ENCODE assay signal across 10 cellular contexts in genomic region chr11:109984634-109985289, GRCh38.
A peak's percentile ranks its signal among the peaks of the same experiment; 100 is the strongest.
DNase-seq lines count a peak whose midpoint lies in the region; ATAC-seq and TF ChIP-seq lines count a peak whose summit lies in the region.
"Had no signal": no experiment of that assay in that cellular context is flagged by ENCODE, and none has a peak within 500 bp of the region (broad histone marks: within the 10 kb centered on the region; RNA-seq: fewer than 3 reads in every experiment).

No MANE protein-coding gene starts in this region.

- peak in 1 of 2 experiments; percentile 22 for DNase-seq in HL-60 (ENCODE audit: low read depth in 1 of 2, low spot score in 1 of 2)
- DNase-seq in immature natural killer cell = peak; percentile 10 to 35 (median 11)
- DNase-seq in NCI-H524 (lab: John Stamatoyannopoulos, UW) = no peak
- no peak for DNase-seq in NCI-H226
- DNase-seq in hepatic stellate cell (ENCODE audit: low spot score) = no peak
- DNase-seq in RKO (ENCODE audit: low spot score) = no peak
- DNase-seq: stimulated activated CD4-positive, alpha-beta T cell treated with anti-CD3 and anti-CD28 coated beads, Interleukin-4, amount 100 ng/mL, for 1 hour had no signal

- no peak overlapping the region for H3K4me3 ChIP-seq in HL-60 (replicated peaks; ENCODE audit: insufficient read depth, low read length)
- H3K4me3 ChIP-seq: SJSA1 had no signal

- H3K9me3 Mint-ChIP-seq in immature natural killer cell = peaks cover 0 to 2% (median 0%) of the 10 kb centered on the region in 6 donors

- peaks cover 0 to 4% (median 0%) of the 10 kb centered on the region in 3 donors for H3K27me3 Mint-ChIP-seq in immature natural killer cell (ENCODE audit: low read depth in 3 of 3)

- peak; percentile 96 for ATAC-seq in GM18520 (IDR thresholded peaks at IDR 0.05; ENCODE audit: unreplicated experiment)
- ATAC-seq in GM21737 (IDR thresholded peaks at IDR 0.05; ENCODE audit: unreplicated experiment) = peak; percentile 94

- H3K27ac Mint-ChIP-seq in immature natural killer cell = peak overlapping the region in 5 of 6 donors; percentile 44 to 75 (median 51)

- no peaks in the 10 kb centered on the region for H3K27me3 ChIP-seq in HL-60 (ENCODE audit: insufficient read depth, poor library complexity, severe bottlenecking)
- H3K27me3 ChIP-seq: SJSA1 had no signal

- H3K4me3 Mint-ChIP-seq in immature natural killer cell = peak overlapping the region; percentile 38 to 68 (median 67)

- peaks cover 12 to 21% of the 10 kb centered on the region in 2 donors for H3K4me1 Mint-ChIP-seq in immature natural killer cell

- H3K27ac ChIP-seq in HL-60 (replicated peaks) = peak overlapping the region; percentile 33; the same call in 1 of the 2 replicates
- H3K27ac ChIP-seq: SJSA1 had no signal

- no peaks in the 10 kb centered on the region for H3K36me3 Mint-ChIP-seq in immature natural killer cell

- no peak for TF ChIP-seq CTCF in HL-60 (IDR thresholded peaks at IDR 0.05; ENCODE audit: insufficient read depth, low read length)

Comparison
In these comparisons a context has a peak if more than half of its experiments do, and no peak if none do; other contexts are left out.
1. DNase-seq: peak in immature natural killer cell (3 of 3); none in NCI-H524 (0 of 2), NCI-H226 (single experiment), hepatic stellate cell (single experiment) and RKO (single experiment).